In the genomic region with DNA sequence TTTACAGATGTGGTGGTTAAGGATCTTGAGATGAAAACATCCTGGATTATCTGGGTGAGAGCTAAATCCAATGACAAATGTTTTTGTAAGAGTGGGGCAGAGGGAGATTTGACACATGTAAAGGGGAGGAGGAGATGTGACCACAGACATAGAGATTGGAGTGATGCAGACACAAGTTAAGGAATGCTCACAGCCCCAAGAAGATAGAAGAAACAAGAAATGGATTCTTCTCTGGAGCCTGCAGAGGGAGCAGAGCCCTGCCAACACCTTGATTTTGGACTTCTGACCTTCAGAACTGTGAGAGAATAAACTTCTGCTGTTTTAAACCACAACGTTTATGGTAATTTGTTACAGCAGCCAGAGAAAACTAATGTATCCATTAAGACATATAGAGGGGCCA, we compare ENCODE assay signal across 16 cellular contexts.
"Had no signal": no experiment of that assay in that cellular context is flagged by ENCODE, and none has a peak within 500 bp of the region (broad histone marks: within the 10 kb centered on the region; RNA-seq: fewer than 3 reads in every experiment).

No MANE protein-coding gene starts in this region.

- H3K9me3 Mint-ChIP-seq: activated naive CD8-positive, alpha-beta T cell treated with anti-CD3 and anti-CD28 coated beads, Interleukin-2, amount 50 U/mL, for 24 hours; effector memory CD8-positive, alpha-beta T cell had no signal

- H3K4me3 ChIP-seq: ascending aorta, tibial nerve, uterus had no signal

- H3K4me1 ChIP-seq: ascending aorta, uterus had no signal

- H3K27ac Mint-ChIP-seq: activated naive CD8-positive, alpha-beta T cell treated with anti-CD3 and anti-CD28 coated beads, Interleukin-2, amount 50 U/mL, for 24 hours; activated T-helper 1 cell treated with anti-CD3 and anti-CD28 coated beads, Interleukin-12 subunit alpha, Interleukin-12 subunit beta, Interleukin-2, Interleukin-4 antibody, amounts not matched to agents 30 ng/mL and 10 ng/mL and 1 ng/mL, durations not matched to agents 14 hours and 24 hours and 36 hours; dendritic cell treated with granulocyte-macrophage colony-stimulating factor and Interleukin-4, amounts not matched to agents 40 ng/mL and 50 ng/mL, for 4 days; effector memory CD8-positive, alpha-beta T cell; naive thymus-derived CD4-positive, alpha-beta T cell; T-helper 2 cell treated with Interferon-gamma antibody and Interleukin-4, amounts not matched to agents 5 μg/mL and 100 μg/mL, for 36 hours had no signal

- H3K9me3 ChIP-seq: ascending aorta, neutrophil, uterus had no signal

- H3K27me3 ChIP-seq: ascending aorta, neutrophil, tibial nerve, uterus had no signal

- ATAC-seq: activated CD4-positive, CD25-positive, alpha-beta regulatory T cell treated with anti-CD3 and anti-CD28 coated beads, Interleukin-2, amount 50 U/mL, for 24 hours; activated naive CD8-positive, alpha-beta T cell treated with anti-CD3 and anti-CD28 coated beads, Interleukin-2, amount 50 U/mL, for 24 hours; effector memory CD8-positive, alpha-beta T cell; left lobe of liver; naive thymus-derived CD4-positive, alpha-beta T cell had no signal

- H3K36me3 ChIP-seq: ascending aorta, neutrophil, tibial nerve, uterus had no signal

- DNase-seq: activated naive CD4-positive, alpha-beta T cell; activated naive CD8-positive, alpha-beta T cell treated with anti-CD3 and anti-CD28 coated beads, Interleukin-2, amount 50 U/mL, for 24 hours; effector memory CD8-positive, alpha-beta T cell; naive thymus-derived CD4-positive, alpha-beta T cell; stimulated activated CD4-positive, alpha-beta T cell treated with anti-CD3 and anti-CD28 coated beads, Interleukin-4, amount 100 ng/mL, for 1 hour; stimulated activated naive CD4-positive, alpha-beta T cell; substantia nigra; uterus had no signal

- H3K27ac ChIP-seq: ascending aorta, neutrophil, tibial nerve, uterus had no signal

- H3K4me3 Mint-ChIP-seq: activated naive CD8-positive, alpha-beta T cell treated with anti-CD3 and anti-CD28 coated beads, Interleukin-2, amount 50 U/mL, for 24 hours; activated T-helper 1 cell treated with anti-CD3 and anti-CD28 coated beads, Interleukin-12 subunit alpha, Interleukin-12 subunit beta, Interleukin-2, Interleukin-4 antibody, amounts not matched to agents 30 ng/mL and 10 ng/mL and 1 ng/mL, durations not matched to agents 14 hours and 24 hours and 36 hours; dendritic cell treated with granulocyte-macrophage colony-stimulating factor and Interleukin-4, amounts not matched to agents 40 ng/mL and 50 ng/mL, for 4 days; effector memory CD8-positive, alpha-beta T cell; naive thymus-derived CD4-positive, alpha-beta T cell; T-helper 2 cell treated with Interferon-gamma antibody and Interleukin-4, amounts not matched to agents 5 μg/mL and 100 μg/mL, for 36 hours had no signal
